Comparison of ENCODE assay signal across 1 cellular context in the genomic region with DNA sequence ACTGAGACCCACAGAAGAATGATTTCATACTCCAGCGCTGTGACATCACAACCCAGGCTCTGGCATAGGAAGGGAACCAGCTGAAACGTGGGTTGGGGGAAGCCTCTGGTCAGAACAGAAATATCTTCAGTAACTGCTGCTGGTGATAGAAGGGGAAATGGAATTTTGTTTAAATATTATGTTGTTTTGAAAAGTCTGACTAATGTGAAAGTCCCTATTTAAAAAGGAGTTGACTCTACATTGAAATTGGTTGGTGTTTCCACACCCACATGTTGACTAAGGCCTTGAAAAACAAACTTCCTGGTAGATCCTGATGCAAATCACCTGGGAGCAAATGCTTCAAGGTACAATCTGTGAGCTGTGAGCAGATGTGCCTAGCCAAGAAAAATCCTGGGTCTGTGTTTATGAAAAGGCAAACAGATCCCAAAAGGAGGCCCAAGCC.
TF ChIP-seq lines count a peak whose summit lies in the region.

No MANE protein-coding gene starts in this region.

TF ChIP-seq in liver, 16 proteins besides CTCF, POLR2A, EP300 and RAD21 (continued from another document):
- peak; percentile 93 for TF ChIP-seq FOXA1 (IDR thresholded peaks at IDR 0.05)
- peak; percentile 97 for TF ChIP-seq FOXA2 (IDR thresholded peaks at IDR 0.05)
- TF ChIP-seq SP1 (IDR thresholded peaks at IDR 0.05): peak; percentile 87
- TF ChIP-seq EGR1 (IDR thresholded peaks at IDR 0.05; ENCODE audit: low read depth in 2 of 2): peak in 1 of 2 donors; percentile 33
- no peak for TF ChIP-seq NR2F2 (IDR thresholded peaks at IDR 0.05)
- TF ChIP-seq, protein P1, sequence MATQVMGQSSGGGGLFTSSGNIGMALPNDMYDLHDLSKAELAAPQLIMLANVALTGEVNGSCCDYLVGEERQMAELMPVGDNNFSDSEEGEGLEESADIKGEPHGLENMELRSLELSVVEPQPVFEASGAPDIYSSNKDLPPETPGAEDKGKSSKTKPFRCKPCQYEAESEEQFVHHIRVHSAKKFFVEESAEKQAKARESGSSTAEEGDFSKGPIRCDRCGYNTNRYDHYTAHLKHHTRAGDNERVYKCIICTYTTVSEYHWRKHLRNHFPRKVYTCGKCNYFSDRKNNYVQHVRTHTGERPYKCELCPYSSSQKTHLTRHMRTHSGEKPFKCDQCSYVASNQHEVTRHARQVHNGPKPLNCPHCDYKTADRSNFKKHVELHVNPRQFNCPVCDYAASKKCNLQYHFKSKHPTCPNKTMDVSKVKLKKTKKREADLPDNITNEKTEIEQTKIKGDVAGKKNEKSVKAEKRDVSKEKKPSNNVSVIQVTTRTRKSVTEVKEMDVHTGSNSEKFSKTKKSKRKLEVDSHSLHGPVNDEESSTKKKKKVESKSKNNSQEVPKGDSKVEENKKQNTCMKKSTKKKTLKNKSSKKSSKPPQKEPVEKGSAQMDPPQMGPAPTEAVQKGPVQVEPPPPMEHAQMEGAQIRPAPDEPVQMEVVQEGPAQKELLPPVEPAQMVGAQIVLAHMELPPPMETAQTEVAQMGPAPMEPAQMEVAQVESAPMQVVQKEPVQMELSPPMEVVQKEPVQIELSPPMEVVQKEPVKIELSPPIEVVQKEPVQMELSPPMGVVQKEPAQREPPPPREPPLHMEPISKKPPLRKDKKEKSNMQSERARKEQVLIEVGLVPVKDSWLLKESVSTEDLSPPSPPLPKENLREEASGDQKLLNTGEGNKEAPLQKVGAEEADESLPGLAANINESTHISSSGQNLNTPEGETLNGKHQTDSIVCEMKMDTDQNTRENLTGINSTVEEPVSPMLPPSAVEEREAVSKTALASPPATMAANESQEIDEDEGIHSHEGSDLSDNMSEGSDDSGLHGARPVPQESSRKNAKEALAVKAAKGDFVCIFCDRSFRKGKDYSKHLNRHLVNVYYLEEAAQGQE (IDR thresholded peaks at IDR 0.05): peak; percentile 87
- TF ChIP-seq, protein P2, sequence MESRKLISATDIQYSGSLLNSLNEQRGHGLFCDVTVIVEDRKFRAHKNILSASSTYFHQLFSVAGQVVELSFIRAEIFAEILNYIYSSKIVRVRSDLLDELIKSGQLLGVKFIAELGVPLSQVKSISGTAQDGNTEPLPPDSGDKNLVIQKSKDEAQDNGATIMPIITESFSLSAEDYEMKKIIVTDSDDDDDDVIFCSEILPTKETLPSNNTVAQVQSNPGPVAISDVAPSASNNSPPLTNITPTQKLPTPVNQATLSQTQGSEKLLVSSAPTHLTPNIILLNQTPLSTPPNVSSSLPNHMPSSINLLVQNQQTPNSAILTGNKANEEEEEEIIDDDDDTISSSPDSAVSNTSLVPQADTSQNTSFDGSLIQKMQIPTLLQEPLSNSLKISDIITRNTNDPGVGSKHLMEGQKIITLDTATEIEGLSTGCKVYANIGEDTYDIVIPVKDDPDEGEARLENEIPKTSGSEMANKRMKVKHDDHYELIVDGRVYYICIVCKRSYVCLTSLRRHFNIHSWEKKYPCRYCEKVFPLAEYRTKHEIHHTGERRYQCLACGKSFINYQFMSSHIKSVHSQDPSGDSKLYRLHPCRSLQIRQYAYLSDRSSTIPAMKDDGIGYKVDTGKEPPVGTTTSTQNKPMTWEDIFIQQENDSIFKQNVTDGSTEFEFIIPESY (IDR thresholded peaks at IDR 0.05): no peak
- TF ChIP-seq YY1 (IDR thresholded peaks at IDR 0.05): peak; percentile 51
